In genomic region chr5:76556511-76557221, GRCh38 we compare ENCODE assay signal across 8 cellular contexts.
A peak's percentile ranks its signal among the peaks of the same experiment; 100 is the strongest.
DNase-seq lines count a peak whose midpoint lies in the region; ATAC-seq and TF ChIP-seq lines count a peak whose summit lies in the region.

No MANE protein-coding gene starts in this region.

- no peak overlapping the region for H3K4me3 Mint-ChIP-seq in activated naive CD4-positive, alpha-beta T cell treated with anti-CD3 and anti-CD28 coated beads for 36 hours

- in situ Hi-C loops in HAP-1 (cut with MboI; ENCODE audit: low sequenced_read_pairs), result no loop called here

- TF ChIP-seq POLR2A in tibial nerve (IDR thresholded peaks at IDR 0.05) (no peak), spleen (IDR thresholded peaks at IDR 0.05) (no peak)

- ATAC-seq in GM21737 (IDR thresholded peaks at IDR 0.05; ENCODE audit: unreplicated experiment) (peak; percentile 90), HG03520 (IDR thresholded peaks at IDR 0.05; ENCODE audit: unreplicated experiment) (peak; percentile 92)
- peak; percentile 69 for ATAC-seq in stimulated activated naive CD8-positive, alpha-beta T cell treated with anti-CD3 and anti-CD28 coated beads, Interleukin-15, Interleukin-2, amounts not matched to agents 100 U/mL and 50 U/mL, for 24 hours

- H3K4me3 ChIP-seq in tibial nerve (no peak overlapping the region), spleen (no peak overlapping the region), HAP-1 (no peak overlapping the region)

- no peak for TF ChIP-seq EP300 in tibial nerve (IDR thresholded peaks at IDR 0.05)

- H3K27me3 ChIP-seq in tibial nerve (no peaks in the 10 kb centered on the region), spleen (replicated peaks in 1 of 7) (no peaks in the 10 kb centered on the region), HAP-1 (ENCODE audit: low read depth) (no peaks in the 10 kb centered on the region)

- 89 to 93% methylated on average over 4 of the region's 4 CpGs for WGBS in tibial nerve, 2 donors
- 69 to 91% (median 87%) methylated on average over 4 of the region's 4 CpGs for WGBS in spleen, 5 donors

- H3K27ac ChIP-seq in tibial nerve (no peak overlapping the region), spleen (peak overlapping the region in 1 of 8 donors; percentile 0)

- peak; percentile 22 for DNase-seq in activated naive CD4-positive, alpha-beta T cell treated with anti-CD3 and anti-CD28 coated beads for 36 hours
- no peak for DNase-seq in activated naive CD4-positive, alpha-beta T cell (lab: John Stamatoyannopoulos, UW)
- no peak for DNase-seq in stimulated activated naive CD8-positive, alpha-beta T cell treated with anti-CD3 and anti-CD28 coated beads, Interleukin-15, Interleukin-2, amounts not matched to agents 100 U/mL and 50 U/mL, for 24 hours
- no peak for DNase-seq in tibial nerve (ENCODE audit: low spot score in 2 of 2)
- no peak for DNase-seq in spleen
- no peak for DNase-seq in HAP-1 (ENCODE audit: low spot score in 2 of 2)

- peaks cover 18% of the 10 kb centered on the region for H3K4me1 Mint-ChIP-seq in activated naive CD4-positive, alpha-beta T cell treated with anti-CD3 and anti-CD28 coated beads for 36 hours (ENCODE audit: low read depth)

- H3K4me1 ChIP-seq in tibial nerve, result peaks cover 0 to 9% (median 0%) of the 10 kb centered on the region in 4 donors
- H3K4me1 ChIP-seq in spleen, result peaks cover 0 to 13% (median 0%) of the 10 kb centered on the region in 6 donors
- no peaks in the 10 kb centered on the region for H3K4me1 ChIP-seq in HAP-1

- H3K27me3 Mint-ChIP-seq in activated naive CD4-positive, alpha-beta T cell treated with anti-CD3 and anti-CD28 coated beads for 36 hours (ENCODE audit: low read depth), result no peaks in the 10 kb centered on the region

- H3K9me3 ChIP-seq in tibial nerve, result no peaks in the 10 kb centered on the region
- H3K9me3 ChIP-seq in spleen, result no peaks in the 10 kb centered on the region
- H3K9me3 ChIP-seq in HAP-1, result no peaks in the 10 kb centered on the region; the same call in 1 of the 2 replicates

- H3K9me3 Mint-ChIP-seq in activated naive CD4-positive, alpha-beta T cell treated with anti-CD3 and anti-CD28 coated beads for 36 hours, result no peaks in the 10 kb centered on the region

- H3K36me3 ChIP-seq in tibial nerve (no peaks in the 10 kb centered on the region), spleen (no peaks in the 10 kb centered on the region), HAP-1 (replicated peaks) (no peaks in the 10 kb centered on the region)

- CTCF ChIA-PET in activated naive CD4-positive, alpha-beta T cell treated with anti-CD3 and anti-CD28 coated beads for 36 hours (lab: Charles Lee), result interaction anchor here (0.6 kb wide), 1 partner anchor 15 kb away, joined by 3 read pairs; no protein-coding TSS in a partner anchor

- no peak for TF ChIP-seq CTCF in tibial nerve (IDR thresholded peaks at IDR 0.05)
- no peak for TF ChIP-seq CTCF in spleen (IDR thresholded peaks at IDR 0.05 in 8 of 11, conservative IDR thresholded peaks at IDR 0.05 in 3 of 11)

- intact Hi-C loops in activated naive CD4-positive, alpha-beta T cell treated with anti-CD3 and anti-CD28 coated beads for 36 hours (cut with micrococcal nuclease), result no loop called here
- intact Hi-C loops in spleen (cut with DNase I; ENCODE audit: low total_unique reads), result no loop called here

- H3K27ac Mint-ChIP-seq in activated naive CD4-positive, alpha-beta T cell treated with anti-CD3 and anti-CD28 coated beads for 36 hours, result peak overlapping the region; percentile 20

- H3K36me3 Mint-ChIP-seq in activated naive CD4-positive, alpha-beta T cell treated with anti-CD3 and anti-CD28 coated beads for 36 hours (ENCODE audit: low read depth), result peaks cover 2% of the 10 kb centered on the region
